Comparison of ENCODE assay signal across 18 cellular contexts in the genomic region with DNA sequence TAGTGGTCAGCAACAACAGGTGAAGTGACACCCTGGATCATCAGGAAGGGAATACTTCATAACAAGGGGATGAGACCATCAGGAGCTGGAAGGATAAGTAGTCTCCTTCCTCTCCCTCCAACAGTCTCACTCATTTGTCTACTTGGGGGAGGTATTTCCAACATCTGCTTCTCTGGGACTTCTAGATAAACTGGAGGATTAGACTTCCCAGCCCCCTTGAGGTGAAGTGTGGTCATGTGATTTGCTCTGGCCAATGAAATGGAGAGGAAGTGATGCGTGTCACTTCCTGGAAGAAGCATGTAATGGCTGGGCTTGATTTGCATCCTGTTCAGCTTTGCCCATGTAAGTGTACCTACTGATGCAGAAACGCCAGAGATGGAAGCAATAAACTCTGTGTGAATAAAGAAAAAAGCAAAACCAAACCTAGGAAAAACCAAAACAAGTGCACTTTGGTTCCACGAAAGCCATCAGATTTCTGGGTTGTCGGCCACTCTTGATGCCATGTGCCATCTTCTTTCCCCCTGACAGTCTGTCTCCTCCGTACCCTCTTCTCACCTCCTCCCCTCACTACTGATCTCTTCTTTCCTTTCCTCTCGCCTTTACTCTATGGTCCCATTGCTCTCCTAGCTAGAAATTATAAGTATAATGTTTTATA.
DNase-seq lines count a peak whose midpoint lies in the region; ATAC-seq and TF ChIP-seq lines count a peak whose summit lies in the region.
"Had no signal": no experiment of that assay in that cellular context is flagged by ENCODE, and none has a peak within 500 bp of the region (broad histone marks: within the 10 kb centered on the region; RNA-seq: fewer than 3 reads in every experiment).

No MANE protein-coding gene starts in this region.

- no peak overlapping the region for H2AK5ac ChIP-seq in IMR-90 (ENCODE audit: low read depth, low read length)

- no peaks in the 10 kb centered on the region for H3K4me1 ChIP-seq in IMR-90 (ENCODE audit: control insufficient read depth, insufficient read depth, low read length)
- H3K4me1 ChIP-seq: left ventricle myocardium inferior had no signal

- no peak overlapping the region for H4K8ac ChIP-seq in IMR-90 (ENCODE audit: low read depth in 2 of 2, low read length in 2 of 2)

- no peaks in the 10 kb centered on the region for H3K36me3 ChIP-seq in IMR-90 (ENCODE audit: control insufficient read depth, insufficient read depth, low read length)

- POLR2A ChIA-PET in IMR-90 (lab: Charles Lee; ENCODE audit: unreplicated experiment): no interaction called here
- POLR2A ChIA-PET in activated CD8-positive, alpha-beta T cell treated with anti-CD3 and anti-CD28 coated beads, Interleukin-2, amount 10 ng/mL, durations not matched to agents 7 days and 5 days (lab: Charles Lee): interaction anchor here (1.0 kb wide), 1 partner anchor 56 kb away, joined by 3 read pairs; no protein-coding TSS in a partner anchor

- H4K20me1 ChIP-seq in IMR-90 (ENCODE audit: insufficient read depth, low read length): no peaks in the 10 kb centered on the region

- H2BK15ac ChIP-seq in IMR-90 (ENCODE audit: low read depth, low read length): no peak overlapping the region

- H2AFZ ChIP-seq in IMR-90 (replicated peaks; ENCODE audit: low read length, poor library complexity): peak overlapping the region; percentile 13

- TF ChIP-seq POLR2A in IMR-90 (IDR thresholded peaks at IDR 0.05; ENCODE audit: low read depth, low read length): no peak

- H2BK5ac ChIP-seq in IMR-90 (ENCODE audit: low read depth, low read length, poor library complexity, severe bottlenecking): no peak overlapping the region

- DNase-seq in A172 (ENCODE audit: low spot score) (peak; percentile 41), ELR (ENCODE audit: low read depth) (peak; percentile 13), IMR-90 (no peak), NCI-H1105 treated with DMSO at 0.1 percent for 48 hours (lab: John Stamatoyannopoulos, UW) (no peak), GM19238 (ENCODE audit: insufficient read length, low spot score) (no peak), left cardiac atrium (no peak), NK-92 (lab: John Stamatoyannopoulos, UW; ENCODE audit: unreplicated experiment) (no peak)
- DNase-seq in activated CD8-positive, alpha-beta T cell treated with anti-CD3 and anti-CD28 coated beads, Interleukin-2, amount 10 ng/mL, durations not matched to agents 7 days and 5 days: peak; percentile 38
- DNase-seq: activated CD8-positive, alpha-beta memory T cell treated with anti-CD3 and anti-CD28 coated beads, Interleukin-2, amount 10 ng/mL, durations not matched to agents 7 days and 5 days; AML-193; cerebellar nuclear complex; left ventricle myocardium inferior; MV-4-11; NCI-H510A; right cardiac atrium; stomach had no signal

- no peaks in the 10 kb centered on the region for H3K79me1 ChIP-seq in IMR-90 (ENCODE audit: low read depth in 1 of 2, low read length in 2 of 2)

- ATAC-seq in IMR-90 (ENCODE audit: low read depth) (no peak), left cardiac atrium (no peak)
- no peak for ATAC-seq in activated CD8-positive, alpha-beta T cell treated with anti-CD3 and anti-CD28 coated beads, Interleukin-2, amount 10 ng/mL, durations not matched to agents 7 days and 5 days
- ATAC-seq: activated CD8-positive, alpha-beta memory T cell treated with anti-CD3 and anti-CD28 coated beads, Interleukin-2, amount 10 ng/mL, durations not matched to agents 7 days and 5 days; right cardiac atrium; Right ventricle myocardium inferior had no signal

- H3K9me3 ChIP-seq in IMR-90 (ENCODE audit: control insufficient read depth, insufficient read depth, low read length): no peaks in the 10 kb centered on the region
- H3K9me3 ChIP-seq: left ventricle myocardium inferior, stomach had no signal

- no peak overlapping the region for H3K56ac ChIP-seq in IMR-90 (ENCODE audit: extremely low read depth, insufficient read depth, low read length)

- H3K4ac ChIP-seq in IMR-90 (ENCODE audit: low read depth, low read length): no peak overlapping the region

- H3K4me1 Mint-ChIP-seq in activated CD8-positive, alpha-beta T cell treated with anti-CD3 and anti-CD28 coated beads, Interleukin-2, amount 10 ng/mL, durations not matched to agents 7 days and 5 days (ENCODE audit: low read depth): peaks cover 36% of the 10 kb centered on the region
- H3K4me1 Mint-ChIP-seq: nephron had no signal

- TF ChIP-seq CTCF in IMR-90 (conservative IDR thresholded peaks at IDR 0.05; ENCODE audit: low read depth, low read length): no peak

- peak overlapping the region; percentile 27 for H3K27ac Mint-ChIP-seq in activated CD8-positive, alpha-beta T cell treated with anti-CD3 and anti-CD28 coated beads, Interleukin-2, amount 10 ng/mL, durations not matched to agents 7 days and 5 days
- H3K27ac Mint-ChIP-seq: activated CD8-positive, alpha-beta memory T cell treated with anti-CD3 and anti-CD28 coated beads, Interleukin-2, amount 10 ng/mL, durations not matched to agents 7 days and 5 days; nephron had no signal

- no peaks in the 10 kb centered on the region for H3K27me3 Mint-ChIP-seq in activated CD8-positive, alpha-beta T cell treated with anti-CD3 and anti-CD28 coated beads, Interleukin-2, amount 10 ng/mL, durations not matched to agents 7 days and 5 days (ENCODE audit: low read depth)
- H3K27me3 Mint-ChIP-seq: activated CD8-positive, alpha-beta memory T cell treated with anti-CD3 and anti-CD28 coated beads, Interleukin-2, amount 10 ng/mL, durations not matched to agents 7 days and 5 days had no signal

- H3K18ac ChIP-seq in IMR-90 (ENCODE audit: low read depth, low read length): no peak overlapping the region

- no peak overlapping the region for H3K27ac ChIP-seq in IMR-90 (ENCODE audit: insufficient read depth, low read length)
- H3K27ac ChIP-seq: left ventricle myocardium inferior had no signal

- CTCF ChIA-PET in IMR-90 (lab: Yijun Ruan, JAX): interaction anchor here (0.7 kb wide), 1 partner anchor 67 kb away, joined by 3 read pairs; no protein-coding TSS in a partner anchor
- CTCF ChIA-PET in activated CD8-positive, alpha-beta T cell treated with anti-CD3 and anti-CD28 coated beads, Interleukin-2, amount 10 ng/mL, durations not matched to agents 7 days and 5 days (lab: Charles Lee): interaction anchor here (0.7 to 1.4 kb wide), 5 partner anchors 15 to 149 kb away, joined by 3 read pairs; no protein-coding TSS in a partner anchor

- intact Hi-C loops in IMR-90 (cut with micrococcal nuclease) (no loop called here), left cardiac atrium (cut with DNase I) (no loop called here)

- H3K4me3 Mint-ChIP-seq in activated CD8-positive, alpha-beta T cell treated with anti-CD3 and anti-CD28 coated beads, Interleukin-2, amount 10 ng/mL, durations not matched to agents 7 days and 5 days: no peak overlapping the region
- H3K4me3 Mint-ChIP-seq: activated CD8-positive, alpha-beta memory T cell treated with anti-CD3 and anti-CD28 coated beads, Interleukin-2, amount 10 ng/mL, durations not matched to agents 7 days and 5 days; nephron had no signal

- no peak overlapping the region for H4K5ac ChIP-seq in IMR-90 (ENCODE audit: low read depth, low read length)

- peaks cover 12% of the 10 kb centered on the region for H3K9me3 Mint-ChIP-seq in activated CD8-positive, alpha-beta T cell treated with anti-CD3 and anti-CD28 coated beads, Interleukin-2, amount 10 ng/mL, durations not matched to agents 7 days and 5 days (ENCODE audit: insufficient read depth)
- H3K9me3 Mint-ChIP-seq: nephron had no signal

- H3K4me2 ChIP-seq in IMR-90 (ENCODE audit: low read depth, low read length): no peak overlapping the region

- H2BK20ac ChIP-seq in IMR-90 (ENCODE audit: low read depth, low read length): no peak overlapping the region

- BruUV-seq in IMR-90 (replicated peaks; lab: Mats Ljungman, UMichigan): no TSS peak

- H2BK120ac ChIP-seq in IMR-90 (ENCODE audit: low read depth, low read length): no peak overlapping the region

- no peak overlapping the region for H4K91ac ChIP-seq in IMR-90 (ENCODE audit: insufficient read depth, low read depth, low read length)

- no peak for TF ChIP-seq RAD21 in IMR-90 (IDR thresholded peaks at IDR 0.05; ENCODE audit: low read length)

- in situ Hi-C loops in IMR-90 (cut with MboI; ENCODE audit: low sequenced_read_pairs): no loop called here

- no peak overlapping the region for H3K9ac ChIP-seq in IMR-90 (ENCODE audit: low read depth, low read length)

- H3K14ac ChIP-seq in IMR-90 (replicated peaks; ENCODE audit: low read depth, low read length): no peak overlapping the region

- dilution Hi-C loops in IMR-90 (cut with HindIII; ENCODE audit: low sequenced_read_pairs, unreplicated experiment): no loop called here

- no peak overlapping the region for H3K23ac ChIP-seq in IMR-90 (ENCODE audit: low read depth, low read length)

- no peak overlapping the region for H2AK9ac ChIP-seq in IMR-90 (replicated peaks; ENCODE audit: low read depth, low read length, poor library complexity)

- H3K36me3 Mint-ChIP-seq in activated CD8-positive, alpha-beta T cell treated with anti-CD3 and anti-CD28 coated beads, Interleukin-2, amount 10 ng/mL, durations not matched to agents 7 days and 5 days (ENCODE audit: low read depth): peaks cover 33% of the 10 kb centered on the region

- no peaks in the 10 kb centered on the region for H3K27me3 ChIP-seq in IMR-90 (ENCODE audit: control insufficient read depth, insufficient read depth, low read length)
- H3K27me3 ChIP-seq: stomach had no signal

- no peak overlapping the region for H3K4me3 ChIP-seq in IMR-90 (ENCODE audit: insufficient read depth, low read depth, low read length)
- H3K4me3 ChIP-seq: left ventricle myocardium inferior, stomach had no signal

- H3K9me1 ChIP-seq in IMR-90 (ENCODE audit: insufficient read depth, low read length): no peaks in the 10 kb centered on the region

- 100% methylated on average over 1 of the region's 6 CpGs; no CpG with 5 or more reads in 1 of the 2 experiments for WGBS in IMR-90 (ENCODE audit: extremely low coverage in 2 of 2, insufficient read length in 1 of 2), 2 experiments

TF ChIP-seq in IMR-90, 13 proteins besides CTCF, POLR2A, EP300 and RAD21:
- TF ChIP-seq CHD1 (IDR thresholded peaks at IDR 0.05; ENCODE audit: low read depth, low read length): no peak
- TF ChIP-seq BHLHE40 (IDR thresholded peaks at IDR 0.05; ENCODE audit: low read depth, low read length): no peak
- TF ChIP-seq CEBPB (IDR thresholded peaks at IDR 0.05; ENCODE audit: low read depth, low read length): no peak
- TF ChIP-seq RFX5 (IDR thresholded peaks at IDR 0.05; ENCODE audit: low read depth, low read length): no peak
- no peak for TF ChIP-seq RCOR1 (IDR thresholded peaks at IDR 0.05; ENCODE audit: insufficient replicate concordance, low read length)

Comparison
In these comparisons a context has a peak if more than half of its experiments do, and no peak if none do; other contexts are left out.
1. DNase-seq: peak in A172 (single experiment), ELR (single experiment) and activated CD8-positive, alpha-beta T cell treated with anti-CD3 and anti-CD28 coated beads, Interleukin-2, amount 10 ng/mL, durations not matched to agents 7 days and 5 days (single experiment); none in IMR-90 (single experiment), NCI-H1105 treated with DMSO at 0.1 percent for 48 hours (single experiment), GM19238 (single experiment), left cardiac atrium (single experiment) and NK-92 (single experiment).